17 cellular contexts compared by ENCODE assay signal in genomic region chr11:26335903-26336302, GRCh38. TPM values are rescaled to one million over a fixed set of nuclear protein-coding genes. Genes with fewer than 3 reads are reported as not detected.
"Had no signal": no experiment of that assay in that cellular context is flagged by ENCODE, and none has a peak within 500 bp of the region (broad histone marks: within the 10 kb centered on the region; RNA-seq: fewer than 3 reads in every experiment).

No MANE protein-coding gene starts in this region.

- H3K36me3 ChIP-seq: neural progenitor cell had no signal

- H3K4me1 ChIP-seq: parathyroid adenoma had no signal

- H2AFZ ChIP-seq: neural progenitor cell, parathyroid adenoma had no signal

- H3K27ac ChIP-seq: neural progenitor cell, parathyroid adenoma had no signal

- H3K79me2 ChIP-seq: parathyroid adenoma had no signal

- DNase-seq: activated CD4-positive, alpha-beta T cell treated with anti-CD3 and anti-CD28 coated beads, Interleukin-2, amount 10 ng/mL, durations not matched to agents 7 days and 5 days; activated CD4-positive, CD25-positive, alpha-beta regulatory T cell; activated naive CD4-positive, alpha-beta T cell treated with anti-CD3 and anti-CD28 coated beads for 36 hours; activated T-cell treated with anti-CD3 and anti-CD28 coated beads for 4 hours; cortex of kidney; effector CD8-positive, alpha-beta T cell; immature natural killer cell; left colon; midbrain; small intestine; trophoblast cell had no signal

- H3K4me3 ChIP-seq: lung, neural progenitor cell had no signal

- H3K27me3 ChIP-seq: neural progenitor cell had no signal

- ATAC-seq: activated T-helper 17 cell treated with anti-CD3 and anti-CD28 coated beads, Interleukin-2, amount 50 U/mL, for 72 hours; left colon had no signal

RNA-seq across cellular contexts. Expression of gene ANO3, which starts 4.0 kb away (rescaled TPM):
- total RNA-seq: activated CD4-positive, alpha-beta T cell treated with anti-CD3 and anti-CD28 coated beads, Interleukin-2, amount 10 ng/mL, durations not matched to agents 7 days and 5 days; activated CD8-positive, alpha-beta memory T cell treated with anti-CD3 and anti-CD28 coated beads for 36 hours; activated naive CD4-positive, alpha-beta T cell treated with anti-CD3 and anti-CD28 coated beads for 36 hours; activated T-helper 17 cell treated with anti-CD3 and anti-CD28 coated beads, Interleukin-2, amount 50 U/mL, for 72 hours; T-helper 1 cell treated with Interleukin-12 subunit alpha and Interleukin-12 subunit beta and Interleukin-4 antibody, amounts not matched to agents 30 ng/mL and 1 ng/mL, for 36 hours had no signal
- polyA plus RNA-seq: immature natural killer cell had no signal
